In the genomic region with DNA sequence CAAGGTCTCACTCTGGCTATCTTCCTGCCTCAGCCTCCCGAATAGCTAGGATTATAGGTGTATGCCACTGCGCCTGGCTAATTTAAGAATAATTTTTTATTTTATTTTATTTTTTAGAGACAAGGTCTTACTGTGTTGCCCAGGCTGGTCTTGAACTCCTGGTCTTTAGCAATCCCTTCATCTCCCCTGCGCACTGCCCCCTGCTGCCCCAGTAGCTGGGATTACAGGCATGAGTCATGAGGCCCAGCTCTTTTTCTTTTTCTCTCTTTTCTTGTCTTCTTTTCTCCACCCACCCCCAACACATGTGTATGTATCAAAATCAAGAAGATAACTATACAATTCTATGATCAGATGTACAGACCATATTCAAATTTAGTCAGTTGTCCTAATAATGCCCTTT, we compare ENCODE assay signal across 11 cellular contexts.
DNase-seq lines count a peak whose midpoint lies in the region; ATAC-seq lines count a peak whose summit lies in the region.
"Had no signal": no experiment of that assay in that cellular context is flagged by ENCODE, and none has a peak within 500 bp of the region (broad histone marks: within the 10 kb centered on the region; RNA-seq: fewer than 3 reads in every experiment).

No MANE protein-coding gene starts in this region.

- CTCF ChIA-PET in activated CD4-positive, alpha-beta T cell treated with anti-CD3 and anti-CD28 coated beads, Interleukin-2, amount 10 ng/mL, durations not matched to agents 7 days and 5 days (lab: Charles Lee), result interaction anchor here (1.0 to 1.1 kb wide), 2 partner anchors 15 to 40 kb away, joined by 3 read pairs; no protein-coding TSS in a partner anchor

- peak; percentile 57 for ATAC-seq in activated naive CD8-positive, alpha-beta T cell treated with anti-CD3 and anti-CD28 coated beads, Interleukin-2, amount 50 U/mL, for 24 hours
- no peak for ATAC-seq in GM19397 (IDR thresholded peaks at IDR 0.05; ENCODE audit: unreplicated experiment)
- ATAC-seq: body of pancreas had no signal

- peaks cover 8% of the 10 kb centered on the region for H3K9me3 Mint-ChIP-seq in activated CD4-positive, alpha-beta T cell treated with anti-CD3 and anti-CD28 coated beads, Interleukin-2, amount 10 ng/mL, durations not matched to agents 7 days and 5 days
- H3K9me3 Mint-ChIP-seq in activated naive CD8-positive, alpha-beta T cell treated with anti-CD3 and anti-CD28 coated beads, Interleukin-2, amount 50 U/mL, for 24 hours, result no peaks in the 10 kb centered on the region

- H3K4me1 Mint-ChIP-seq in activated CD4-positive, alpha-beta T cell treated with anti-CD3 and anti-CD28 coated beads, Interleukin-2, amount 10 ng/mL, durations not matched to agents 7 days and 5 days, result no peaks in the 10 kb centered on the region
- H3K4me1 Mint-ChIP-seq in activated naive CD8-positive, alpha-beta T cell treated with anti-CD3 and anti-CD28 coated beads, Interleukin-2, amount 50 U/mL, for 24 hours, result peaks cover 5% of the 10 kb centered on the region

- H3K4me3 Mint-ChIP-seq in activated CD4-positive, alpha-beta T cell treated with anti-CD3 and anti-CD28 coated beads, Interleukin-2, amount 10 ng/mL, durations not matched to agents 7 days and 5 days, result no peak overlapping the region
- H3K4me3 Mint-ChIP-seq in activated naive CD8-positive, alpha-beta T cell treated with anti-CD3 and anti-CD28 coated beads, Interleukin-2, amount 50 U/mL, for 24 hours, result no peak overlapping the region

- peak; percentile 5 to 20 for DNase-seq in activated CD4-positive, alpha-beta T cell treated with anti-CD3 and anti-CD28 coated beads, Interleukin-2, amount 50 U/mL, for 48 hours
- no peak for DNase-seq in activated CD4-positive, alpha-beta T cell treated with anti-CD3 and anti-CD28 coated beads, Interleukin-2, amount 10 ng/mL, durations not matched to agents 7 days and 5 days
- peak; percentile 20 for DNase-seq in H4 (ENCODE audit: low spot score)
- peak; percentile 11 for DNase-seq in activated naive CD8-positive, alpha-beta T cell treated with anti-CD3 and anti-CD28 coated beads, Interleukin-2, amount 50 U/mL, for 24 hours
- DNase-seq in left kidney (ENCODE audit: low read depth, low spot score), result peak; percentile 20
- no peak for DNase-seq in NCI-H2196 treated with DMSO at 0.1 percent for 48 hours (lab: John Stamatoyannopoulos, UW; ENCODE audit: unreplicated experiment)
- DNase-seq in putamen (ENCODE audit: low spot score), result no peak
- DNase-seq: body of pancreas, HCEC 1CT, Kasumi-1 had no signal

- POLR2A ChIA-PET in activated CD4-positive, alpha-beta T cell treated with anti-CD3 and anti-CD28 coated beads, Interleukin-2, amount 10 ng/mL, durations not matched to agents 7 days and 5 days (lab: Charles Lee), result no interaction called here

- no peaks in the 10 kb centered on the region for H3K27me3 Mint-ChIP-seq in activated CD4-positive, alpha-beta T cell treated with anti-CD3 and anti-CD28 coated beads, Interleukin-2, amount 10 ng/mL, durations not matched to agents 7 days and 5 days
- no peaks in the 10 kb centered on the region for H3K27me3 Mint-ChIP-seq in activated naive CD8-positive, alpha-beta T cell treated with anti-CD3 and anti-CD28 coated beads, Interleukin-2, amount 50 U/mL, for 24 hours

- H3K36me3 Mint-ChIP-seq in activated CD4-positive, alpha-beta T cell treated with anti-CD3 and anti-CD28 coated beads, Interleukin-2, amount 10 ng/mL, durations not matched to agents 7 days and 5 days (ENCODE audit: low read depth), result peaks cover 8% of the 10 kb centered on the region
- H3K36me3 Mint-ChIP-seq in activated naive CD8-positive, alpha-beta T cell treated with anti-CD3 and anti-CD28 coated beads, Interleukin-2, amount 50 U/mL, for 24 hours (ENCODE audit: low read depth), result peaks cover 13% of the 10 kb centered on the region

- H3K27ac Mint-ChIP-seq in activated CD4-positive, alpha-beta T cell treated with anti-CD3 and anti-CD28 coated beads, Interleukin-2, amount 10 ng/mL, durations not matched to agents 7 days and 5 days, result no peak overlapping the region
- H3K27ac Mint-ChIP-seq in activated naive CD8-positive, alpha-beta T cell treated with anti-CD3 and anti-CD28 coated beads, Interleukin-2, amount 50 U/mL, for 24 hours, result no peak overlapping the region

Comparison
In these comparisons a context has a peak if more than half of its experiments do, and no peak if none do; other contexts are left out.
1. DNase-seq: peak in activated CD4-positive, alpha-beta T cell treated with anti-CD3 and anti-CD28 coated beads, Interleukin-2, amount 50 U/mL, for 48 hours (2 of 2), H4 (single experiment), activated naive CD8-positive, alpha-beta T cell treated with anti-CD3 and anti-CD28 coated beads, Interleukin-2, amount 50 U/mL, for 24 hours (single experiment) and left kidney (single experiment); none in activated CD4-positive, alpha-beta T cell treated with anti-CD3 and anti-CD28 coated beads, Interleukin-2, amount 10 ng/mL, durations not matched to agents 7 days and 5 days (single experiment), NCI-H2196 treated with DMSO at 0.1 percent for 48 hours (single experiment) and putamen (single experiment).